Comparison of ENCODE assay signal across 8 cellular contexts in genomic region chr20:33731693-33732165, GRCh38. TPM values are rescaled to one million over a fixed set of nuclear protein-coding genes. Genes with fewer than 3 reads are reported as not detected.
DNase-seq lines count a peak whose midpoint lies in the region; ATAC-seq, FAIRE-seq and TF ChIP-seq lines count a peak whose summit lies in the region.

ZNF341 (plus strand) TSS chr20:33731996; CDS start chr20:33732022, 26 bp downstream.

- peak within 1 kb of the TSS; percentile 79 for H3K9ac ChIP-seq in skeletal muscle satellite cell (ENCODE audit: low read depth, low read length)

- TF ChIP-seq POLR2A in GM12892 (IDR thresholded peaks at IDR 0.05; ENCODE audit: low read depth, low read length): no peak

- peaks cover 4% of the 10 kb centered on the region for H3K27me3 ChIP-seq in skeletal muscle satellite cell (ENCODE audit: control insufficient read depth, insufficient read depth, low read length)

- no peaks in the 10 kb centered on the region for H3K36me3 ChIP-seq in skeletal muscle satellite cell (ENCODE audit: insufficient read depth, low read length)

- peaks cover 30% of the 10 kb centered on the region for H3K4me1 ChIP-seq in skeletal muscle satellite cell (ENCODE audit: control insufficient read depth, insufficient read depth, low read length)

- DNase-seq in GM12892 (ENCODE audit: insufficient read length) (peak; percentile 69), NCI-H1105 treated with DMSO at 0.1 percent for 48 hours (lab: John Stamatoyannopoulos, UW) (peak; percentile 93), T-helper 1 cell (peak; percentile 77 to 91 (median 85)), amniotic stem cell (lab: John Stamatoyannopoulos, UW) (peak; percentile 59)

- H3K4me2 ChIP-seq in skeletal muscle satellite cell (ENCODE audit: low read length): peak within 1 kb of the TSS; percentile 92

- ATAC-seq in HG02763 (IDR thresholded peaks at IDR 0.05; ENCODE audit: unreplicated experiment) (peak; percentile 76), esophagus mucosa (no peak)

- peak within 1 kb of the TSS; percentile 65 for H3K4me3 ChIP-seq in iPS-11a (ENCODE audit: low read depth, low read length)
- peak within 1 kb of the TSS; percentile 71 for H3K4me3 ChIP-seq in skeletal muscle satellite cell (ENCODE audit: low read length)

- peak; percentile 27 for FAIRE-seq in GM12892 (lab: Jason Lieb, UNC)

- no peaks in the 10 kb centered on the region for H3K9me3 ChIP-seq in skeletal muscle satellite cell (replicated peaks; ENCODE audit: low read length)

RNA-seq across cellular contexts. Expression of gene ZNF341, which starts in this region (rescaled TPM):
- 1.5 TPM for polyA plus RNA-seq in GM12892 (2012; ENCODE audit: missing spikeins)
- 1.0 and 1.7 TPM in 2 replicates for total RNA-seq in skeletal muscle satellite cell (2012; rRNA removed)
- 1.6 TPM for total RNA-seq in esophagus mucosa
